25 cellular contexts compared by ENCODE assay signal in the genomic region with DNA sequence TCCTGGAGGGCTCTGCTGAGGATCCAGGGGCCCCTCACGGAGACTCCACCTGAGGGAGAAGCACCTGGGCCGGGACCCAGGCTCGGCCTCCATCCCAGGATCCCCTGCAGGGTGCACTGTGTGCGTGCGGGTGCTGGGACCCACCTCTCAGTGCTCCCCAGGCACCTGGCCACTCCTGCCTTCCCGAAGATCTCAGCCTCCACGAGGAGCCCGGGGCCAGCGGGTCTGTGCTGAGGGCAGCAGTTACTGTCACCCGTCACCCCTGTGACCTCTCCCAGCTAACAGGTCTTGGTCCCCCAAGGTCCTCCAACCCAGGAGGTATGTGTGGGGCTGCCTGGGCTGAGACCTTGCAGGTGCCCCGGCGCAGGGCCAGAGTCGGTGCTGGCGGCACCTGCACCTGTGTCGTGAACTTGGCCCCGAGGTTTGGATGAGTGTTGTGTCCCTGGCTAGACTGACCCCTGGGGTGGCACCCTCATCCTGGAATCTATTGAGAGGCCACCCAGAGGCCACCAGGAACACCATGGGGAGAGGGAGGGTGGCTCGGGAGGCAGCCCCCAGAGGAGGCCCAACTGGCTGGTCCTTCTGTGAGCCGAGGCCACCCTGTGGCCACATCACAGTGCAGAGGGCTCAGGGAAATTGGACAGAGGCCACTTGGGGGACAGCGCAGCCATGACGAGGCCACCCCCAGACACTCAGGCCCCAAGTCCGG. TPM values are rescaled to one million over a fixed set of nuclear protein-coding genes. Genes with fewer than 3 reads are reported as not detected.
DNase-seq lines count a peak whose midpoint lies in the region; ATAC-seq and TF ChIP-seq lines count a peak whose summit lies in the region.
"Had no signal": no experiment of that assay in that cellular context is flagged by ENCODE, and none has a peak within 500 bp of the region (broad histone marks: within the 10 kb centered on the region; RNA-seq: fewer than 3 reads in every experiment).

No MANE protein-coding gene starts in this region.

- intact Hi-C loops in right cardiac atrium (cut with DNase I): no loop called here
- intact Hi-C loops in left ventricle myocardium inferior (cut with micrococcal nuclease): no loop called here
- intact Hi-C loops in lower lobe of right lung (cut with DNase I): no loop called here
- intact Hi-C loops in upper lobe of right lung (cut with DNase I): no loop called here

- no peak overlapping the region for H3K27ac ChIP-seq in right cardiac atrium (ENCODE audit: low read length)
- H3K27ac ChIP-seq in left ventricle myocardium inferior (replicated peaks): no peak overlapping the region
- no peak overlapping the region for H3K27ac ChIP-seq in brain microvascular endothelial cell
- H3K27ac ChIP-seq in lower lobe of right lung: no peak overlapping the region
- H3K27ac ChIP-seq in upper lobe of right lung: no peak overlapping the region
- H3K27ac ChIP-seq: body of pancreas, C4-2B, colonic mucosa, heart left ventricle, HL-60, parathyroid adenoma, SJCRH30, thyroid gland had no signal

- H3K4me3 ChIP-seq in right cardiac atrium (ENCODE audit: low read length): no peak overlapping the region
- no peak overlapping the region for H3K4me3 ChIP-seq in left ventricle myocardium inferior
- H3K4me3 ChIP-seq in brain microvascular endothelial cell (ENCODE audit: low read depth, low read length): no peak overlapping the region
- H3K4me3 ChIP-seq in lower lobe of right lung: no peak overlapping the region
- no peak overlapping the region for H3K4me3 ChIP-seq in upper lobe of right lung
- H3K4me3 ChIP-seq: body of pancreas, colonic mucosa, heart left ventricle, SJCRH30, thyroid gland had no signal

- WGBS in right cardiac atrium: 90% methylated on average over 21 of the region's 21 CpGs

- in situ Hi-C loops in brain microvascular endothelial cell (cut with HindIII; ENCODE audit: low pct_ligation_motif_present, low sequenced_read_pairs): no loop called here

- peak; percentile 9 to 45 (median 32) for DNase-seq in right cardiac atrium
- no peak for DNase-seq in left ventricle myocardium inferior
- DNase-seq in brain microvascular endothelial cell: no peak
- DNase-seq in lower lobe of right lung: peak; percentile 36
- DNase-seq in upper lobe of right lung: peak; percentile 60
- no peak for DNase-seq in stimulated activated CD4-positive, alpha-beta T cell treated with anti-CD3 and anti-CD28 coated beads, Interleukin-4, amount 100 ng/mL, for 1 hour
- DNase-seq: ACHN; activated CD8-positive, alpha-beta T cell treated with anti-CD3 and anti-CD28 coated beads, Interleukin-2, amount 10 ng/mL, durations not matched to agents 7 days and 5 days; activated T-cell treated with anti-CD3 and anti-CD28 coated beads, Interleukin-2, amount 50 U/mL, for 72 hours; colonic mucosa; immature natural killer cell; NCI-H146; NCI-H774; SJCRH30; stimulated activated CD4-positive, alpha-beta T cell treated with anti-CD3 and anti-CD28 coated beads, Interleukin-2, amount 100 ng/mL, for 24 hours; stimulated activated naive CD4-positive, alpha-beta T cell treated with Interleukin-2 at 50 U/mL for 16 hours had no signal

- H3K27me3 ChIP-seq in right cardiac atrium (ENCODE audit: control insufficient read depth, insufficient read depth): no peaks in the 10 kb centered on the region
- no peaks in the 10 kb centered on the region for H3K27me3 ChIP-seq in left ventricle myocardium inferior (ENCODE audit: low read depth)
- H3K27me3 ChIP-seq in brain microvascular endothelial cell (replicated peaks): no peaks in the 10 kb centered on the region
- no peaks in the 10 kb centered on the region for H3K27me3 ChIP-seq in lower lobe of right lung (ENCODE audit: low read depth)
- H3K27me3 ChIP-seq in upper lobe of right lung: no peaks in the 10 kb centered on the region
- H3K27me3 ChIP-seq: body of pancreas, colonic mucosa, heart left ventricle, thyroid gland had no signal

- H3K4me1 ChIP-seq in right cardiac atrium (ENCODE audit: control insufficient read depth, insufficient read depth, low read length) (no peaks in the 10 kb centered on the region), left ventricle myocardium inferior (no peaks in the 10 kb centered on the region), lower lobe of right lung (no peaks in the 10 kb centered on the region), upper lobe of right lung (no peaks in the 10 kb centered on the region)
- H3K4me1 ChIP-seq: body of pancreas, colonic mucosa, heart left ventricle, parathyroid adenoma, thyroid gland had no signal

- ATAC-seq in right cardiac atrium (peak in 1 of 2 donors; percentile 9), lower lobe of right lung (no peak), upper lobe of right lung (no peak), GM19351 (IDR thresholded peaks at IDR 0.05; ENCODE audit: unreplicated experiment) (no peak), HG02970 (IDR thresholded peaks at IDR 0.05; ENCODE audit: low FRiP score, unreplicated experiment) (no peak)
- ATAC-seq: activated CD8-positive, alpha-beta T cell treated with anti-CD3 and anti-CD28 coated beads, Interleukin-2, amount 10 ng/mL, durations not matched to agents 7 days and 5 days; activated T-cell treated with anti-CD3 and anti-CD28 coated beads, Interleukin-2, amount 50 U/mL, for 72 hours; body of pancreas; heart left ventricle; T-helper 17 cell had no signal

- H3K36me3 ChIP-seq in left ventricle myocardium inferior (no peaks in the 10 kb centered on the region), brain microvascular endothelial cell (replicated peaks) (no peaks in the 10 kb centered on the region), lower lobe of right lung (peaks cover 7% of the 10 kb centered on the region), upper lobe of right lung (no peaks in the 10 kb centered on the region)
- H3K36me3 ChIP-seq: colonic mucosa, SJCRH30, thyroid gland had no signal

- TF ChIP-seq CTCF in left ventricle myocardium inferior (IDR thresholded peaks at IDR 0.05; ENCODE audit: borderline replicate concordance): no peak
- TF ChIP-seq CTCF in brain microvascular endothelial cell (IDR thresholded peaks at IDR 0.05; ENCODE audit: low read depth, low read length, missing control alignments): peak; percentile 38
- no peak for TF ChIP-seq CTCF in lower lobe of right lung (IDR thresholded peaks at IDR 0.05)
- no peak for TF ChIP-seq CTCF in upper lobe of right lung (IDR thresholded peaks at IDR 0.05)

- H3K9me3 ChIP-seq in right cardiac atrium (ENCODE audit: control insufficient read depth, low read length) (no peaks in the 10 kb centered on the region), left ventricle myocardium inferior (replicated peaks) (no peaks in the 10 kb centered on the region), lower lobe of right lung (no peaks in the 10 kb centered on the region), upper lobe of right lung (no peaks in the 10 kb centered on the region)
- H3K9me3 ChIP-seq: body of pancreas, colonic mucosa, heart left ventricle, SJCRH30, thyroid gland had no signal

RNA-seq across cellular contexts. Expression of a gene that starts 17.6 kb away (rescaled TPM):
- total RNA-seq in right cardiac atrium (1 to 10 TPM; 3.2 to 5.1 (median 4.2) TPM), left ventricle myocardium inferior (4.5 TPM), lower lobe of right lung (13.4 TPM), upper lobe of right lung (9.0 TPM)
- 4.1 TPM for polyA plus RNA-seq in right cardiac atrium

RNA-seq across cellular contexts. Expression of a gene that starts 17.9 kb away (rescaled TPM):
- total RNA-seq in right cardiac atrium (10 to 100 TPM; 83.6 to 93.9 (median 89.6) TPM), left ventricle myocardium inferior (80.5 TPM), lower lobe of right lung (133 TPM), upper lobe of right lung (118 TPM)
- polyA plus RNA-seq in right cardiac atrium: 50.3 TPM

RNA-seq across cellular contexts. Expression of a gene that starts 38.7 kb away (rescaled TPM):
- total RNA-seq in right cardiac atrium: 10 to 100 TPM; 11.4 to 15.5 (median 13.6) TPM
- 16.0 TPM for polyA plus RNA-seq in right cardiac atrium
- total RNA-seq in left ventricle myocardium inferior: 15.8 TPM
- 12.4 TPM for total RNA-seq in lower lobe of right lung
- 14.6 TPM for total RNA-seq in upper lobe of right lung

Comparison
In these comparisons a context has a peak if more than half of its experiments do, and no peak if none do; other contexts are left out.
1. DNase-seq: peak in right cardiac atrium (3 of 3), lower lobe of right lung (single experiment) and upper lobe of right lung (single experiment); none in left ventricle myocardium inferior (single experiment), brain microvascular endothelial cell (single experiment) and stimulated activated CD4-positive, alpha-beta T cell treated with anti-CD3 and anti-CD28 coated beads, Interleukin-4, amount 100 ng/mL, for 1 hour (single experiment).